Comparison of ENCODE assay signal across 26 cellular contexts in genomic region chr3:128400683-128401082, GRCh38.
"Had no signal": no experiment of that assay in that cellular context is flagged by ENCODE, and none has a peak within 500 bp of the region (broad histone marks: within the 10 kb centered on the region; RNA-seq: fewer than 3 reads in every experiment).

No MANE protein-coding gene starts in this region.

- H3K27ac ChIP-seq: brain microvascular endothelial cell, coronary artery, dorsolateral prefrontal cortex, esophagus muscularis mucosa, foreskin keratinocyte, heart left ventricle, left ventricle myocardium inferior, suprapubic skin, tibial artery, upper lobe of right lung had no signal

- H3K4me1 ChIP-seq: foreskin keratinocyte, suprapubic skin, tibial artery, upper lobe of right lung had no signal

- H3K27me3 Mint-ChIP-seq: naive thymus-derived CD4-positive, alpha-beta T cell; T-cell had no signal

- H3K4me3 ChIP-seq: coronary artery, dorsolateral prefrontal cortex, esophagus muscularis mucosa, heart left ventricle, left ventricle myocardium inferior, lung, suprapubic skin, tibial artery, upper lobe of right lung had no signal

- H3K9me3 Mint-ChIP-seq: activated naive CD4-positive, alpha-beta T cell treated with anti-CD3 and anti-CD28 coated beads for 36 hours; activated T-helper 1 cell treated with anti-CD3 and anti-CD28 coated beads, Interleukin-12 subunit alpha, Interleukin-12 subunit beta, Interleukin-2, Interleukin-4 antibody, amounts not matched to agents 30 ng/mL and 10 ng/mL and 1 ng/mL, durations not matched to agents 14 hours and 24 hours and 36 hours; T-cell; T-helper 2 cell treated with Interferon-gamma antibody and Interleukin-4, amounts not matched to agents 5 μg/mL and 100 μg/mL, for 36 hours had no signal

- H3K4me1 Mint-ChIP-seq: T-cell had no signal

- DNase-seq: activated CD4-positive, alpha-beta T cell treated with anti-CD3 and anti-CD28 coated beads for 48 hours; activated CD4-positive, alpha-beta T cell treated with anti-CD3 and anti-CD28 coated beads, Interleukin-2, amount 50 U/mL, for 48 hours; activated CD8-positive, alpha-beta memory T cell treated with anti-CD3 and anti-CD28 coated beads, Interleukin-2, amount 50 U/mL, for 4 hours; activated effector memory CD4-positive, alpha-beta T cell treated with anti-CD3 and anti-CD28 coated beads, Interleukin-2, amount 50 U/mL, for 16 hours; activated naive CD4-positive, alpha-beta T cell treated with anti-CD3 and anti-CD28 coated beads for 36 hours; activated T-cell treated with anti-CD3 and anti-CD28 coated beads, Interleukin-2, amount 50 U/mL, for 1 hour; amniotic stem cell; brain microvascular endothelial cell; dorsolateral prefrontal cortex; foreskin keratinocyte; heart left ventricle; hypothalamus; left ventricle myocardium inferior; naive thymus-derived CD4-positive, alpha-beta T cell; stimulated activated CD4-positive, alpha-beta T cell treated with anti-CD3 and anti-CD28 coated beads, Interleukin-15, amount 100 ng/mL, for 24 hours; stimulated activated CD4-positive, alpha-beta T cell treated with anti-CD3 and anti-CD28 coated beads, Interleukin-2, amount 100 ng/mL, for 24 hours; stimulated activated naive CD4-positive, alpha-beta T cell; T-cell; tibial artery; upper lobe of right lung had no signal

- H3K36me3 Mint-ChIP-seq: naive thymus-derived CD4-positive, alpha-beta T cell; T-cell had no signal

- H3K27me3 ChIP-seq: brain microvascular endothelial cell, dorsolateral prefrontal cortex, esophagus muscularis mucosa, foreskin keratinocyte, heart left ventricle, suprapubic skin, tibial artery, upper lobe of right lung had no signal

- H3K36me3 ChIP-seq: brain microvascular endothelial cell, heart left ventricle, left ventricle myocardium inferior, suprapubic skin, tibial artery, upper lobe of right lung had no signal

- H3K9me3 ChIP-seq: esophagus muscularis mucosa, heart left ventricle, left ventricle myocardium inferior, suprapubic skin, tibial artery, upper lobe of right lung had no signal

- H3K4me3 Mint-ChIP-seq: activated naive CD4-positive, alpha-beta T cell treated with anti-CD3 and anti-CD28 coated beads for 36 hours; activated T-helper 1 cell treated with anti-CD3 and anti-CD28 coated beads, Interleukin-12 subunit alpha, Interleukin-12 subunit beta, Interleukin-2, Interleukin-4 antibody, amounts not matched to agents 30 ng/mL and 10 ng/mL and 1 ng/mL, durations not matched to agents 14 hours and 24 hours and 36 hours; naive thymus-derived CD4-positive, alpha-beta T cell; T-cell; T-helper 2 cell treated with Interferon-gamma antibody and Interleukin-4, amounts not matched to agents 5 μg/mL and 100 μg/mL, for 36 hours had no signal

- H3K27ac Mint-ChIP-seq: activated naive CD4-positive, alpha-beta T cell treated with anti-CD3 and anti-CD28 coated beads for 36 hours; activated T-helper 1 cell treated with anti-CD3 and anti-CD28 coated beads, Interleukin-12 subunit alpha, Interleukin-12 subunit beta, Interleukin-2, Interleukin-4 antibody, amounts not matched to agents 30 ng/mL and 10 ng/mL and 1 ng/mL, durations not matched to agents 14 hours and 24 hours and 36 hours; T-cell; T-helper 2 cell treated with Interferon-gamma antibody and Interleukin-4, amounts not matched to agents 5 μg/mL and 100 μg/mL, for 36 hours had no signal
